ENCODE assay signal across 1 cellular context in genomic region chr5:91381774-91382492, GRCh38.
A peak's percentile ranks its signal among the peaks of the same experiment; 100 is the strongest.
TF ChIP-seq lines count a peak whose summit lies in the region.

No MANE protein-coding gene starts in this region.

TF ChIP-seq in K562, 482 proteins besides CTCF, POLR2A, EP300 and RAD21 (continued from another document and continues in another):
- peak; percentile 62 to 68 for TF ChIP-seq AFF1 (IDR thresholded peaks at IDR 0.05; ENCODE audit: low read depth in 1 of 2, partially characterized antibody in 2 of 2)
- no peak for TF ChIP-seq CBFB (CRISPR knock-in tag; IDR thresholded peaks at IDR 0.05)
- TF ChIP-seq POLR2AphosphoS5 (IDR thresholded peaks at IDR 0.05; ENCODE audit: control insufficient read depth, insufficient read depth, low read depth, low read length): peak; percentile 48
- TF ChIP-seq POU5F1 (IDR thresholded peaks at IDR 0.05; ENCODE audit: borderline replicate concordance, low read depth, low read length, partially characterized antibody): no peak
- 0 out of 2 replicates have a peak, but pooled peaks have one; percentile 13 for TF ChIP-seq NFIC (IDR thresholded peaks at IDR 0.05)
- TF ChIP-seq SOX6 (IDR thresholded peaks at IDR 0.05): peak; percentile 66
- TF ChIP-seq IRF9 (tag; IDR thresholded peaks at IDR 0.05): no peak
- TF ChIP-seq PTBP1 (IDR thresholded peaks at IDR 0.05; ENCODE audit: low read depth, low read length): no peak
- no peak for TF ChIP-seq FOXO4 (CRISPR knock-in tag; IDR thresholded peaks at IDR 0.05)
- TF ChIP-seq SMAD1 (IDR thresholded peaks at IDR 0.05; ENCODE audit: low read depth, low read length, partially characterized antibody): peak; percentile 56
- TF ChIP-seq MYC (IDR thresholded peaks at IDR 0.05; ENCODE audit: low read depth, low read length): peak; percentile 60
- TF ChIP-seq MYC (CRISPR knock-in tag; IDR thresholded peaks at IDR 0.05; ENCODE audit: borderline replicate concordance, low read depth): no peak
- TF ChIP-seq ZSCAN29 (IDR thresholded peaks at IDR 0.05): no peak
- TF ChIP-seq CTBP1 (IDR thresholded peaks at IDR 0.05; ENCODE audit: borderline replicate concordance): no peak
- TF ChIP-seq ZNF644 (tag; IDR thresholded peaks at IDR 0.05; ENCODE audit: low read depth): no peak
- peak; percentile 70 for TF ChIP-seq LEF1 (IDR thresholded peaks at IDR 0.05)
- peak; percentile 87 for TF ChIP-seq RAD51 (IDR thresholded peaks at IDR 0.05; ENCODE audit: borderline replicate concordance, low read depth)
- no peak for TF ChIP-seq EZH2 (IDR thresholded peaks at IDR 0.05; ENCODE audit: borderline replicate concordance, low read depth, low read length)
- TF ChIP-seq, protein P1, sequence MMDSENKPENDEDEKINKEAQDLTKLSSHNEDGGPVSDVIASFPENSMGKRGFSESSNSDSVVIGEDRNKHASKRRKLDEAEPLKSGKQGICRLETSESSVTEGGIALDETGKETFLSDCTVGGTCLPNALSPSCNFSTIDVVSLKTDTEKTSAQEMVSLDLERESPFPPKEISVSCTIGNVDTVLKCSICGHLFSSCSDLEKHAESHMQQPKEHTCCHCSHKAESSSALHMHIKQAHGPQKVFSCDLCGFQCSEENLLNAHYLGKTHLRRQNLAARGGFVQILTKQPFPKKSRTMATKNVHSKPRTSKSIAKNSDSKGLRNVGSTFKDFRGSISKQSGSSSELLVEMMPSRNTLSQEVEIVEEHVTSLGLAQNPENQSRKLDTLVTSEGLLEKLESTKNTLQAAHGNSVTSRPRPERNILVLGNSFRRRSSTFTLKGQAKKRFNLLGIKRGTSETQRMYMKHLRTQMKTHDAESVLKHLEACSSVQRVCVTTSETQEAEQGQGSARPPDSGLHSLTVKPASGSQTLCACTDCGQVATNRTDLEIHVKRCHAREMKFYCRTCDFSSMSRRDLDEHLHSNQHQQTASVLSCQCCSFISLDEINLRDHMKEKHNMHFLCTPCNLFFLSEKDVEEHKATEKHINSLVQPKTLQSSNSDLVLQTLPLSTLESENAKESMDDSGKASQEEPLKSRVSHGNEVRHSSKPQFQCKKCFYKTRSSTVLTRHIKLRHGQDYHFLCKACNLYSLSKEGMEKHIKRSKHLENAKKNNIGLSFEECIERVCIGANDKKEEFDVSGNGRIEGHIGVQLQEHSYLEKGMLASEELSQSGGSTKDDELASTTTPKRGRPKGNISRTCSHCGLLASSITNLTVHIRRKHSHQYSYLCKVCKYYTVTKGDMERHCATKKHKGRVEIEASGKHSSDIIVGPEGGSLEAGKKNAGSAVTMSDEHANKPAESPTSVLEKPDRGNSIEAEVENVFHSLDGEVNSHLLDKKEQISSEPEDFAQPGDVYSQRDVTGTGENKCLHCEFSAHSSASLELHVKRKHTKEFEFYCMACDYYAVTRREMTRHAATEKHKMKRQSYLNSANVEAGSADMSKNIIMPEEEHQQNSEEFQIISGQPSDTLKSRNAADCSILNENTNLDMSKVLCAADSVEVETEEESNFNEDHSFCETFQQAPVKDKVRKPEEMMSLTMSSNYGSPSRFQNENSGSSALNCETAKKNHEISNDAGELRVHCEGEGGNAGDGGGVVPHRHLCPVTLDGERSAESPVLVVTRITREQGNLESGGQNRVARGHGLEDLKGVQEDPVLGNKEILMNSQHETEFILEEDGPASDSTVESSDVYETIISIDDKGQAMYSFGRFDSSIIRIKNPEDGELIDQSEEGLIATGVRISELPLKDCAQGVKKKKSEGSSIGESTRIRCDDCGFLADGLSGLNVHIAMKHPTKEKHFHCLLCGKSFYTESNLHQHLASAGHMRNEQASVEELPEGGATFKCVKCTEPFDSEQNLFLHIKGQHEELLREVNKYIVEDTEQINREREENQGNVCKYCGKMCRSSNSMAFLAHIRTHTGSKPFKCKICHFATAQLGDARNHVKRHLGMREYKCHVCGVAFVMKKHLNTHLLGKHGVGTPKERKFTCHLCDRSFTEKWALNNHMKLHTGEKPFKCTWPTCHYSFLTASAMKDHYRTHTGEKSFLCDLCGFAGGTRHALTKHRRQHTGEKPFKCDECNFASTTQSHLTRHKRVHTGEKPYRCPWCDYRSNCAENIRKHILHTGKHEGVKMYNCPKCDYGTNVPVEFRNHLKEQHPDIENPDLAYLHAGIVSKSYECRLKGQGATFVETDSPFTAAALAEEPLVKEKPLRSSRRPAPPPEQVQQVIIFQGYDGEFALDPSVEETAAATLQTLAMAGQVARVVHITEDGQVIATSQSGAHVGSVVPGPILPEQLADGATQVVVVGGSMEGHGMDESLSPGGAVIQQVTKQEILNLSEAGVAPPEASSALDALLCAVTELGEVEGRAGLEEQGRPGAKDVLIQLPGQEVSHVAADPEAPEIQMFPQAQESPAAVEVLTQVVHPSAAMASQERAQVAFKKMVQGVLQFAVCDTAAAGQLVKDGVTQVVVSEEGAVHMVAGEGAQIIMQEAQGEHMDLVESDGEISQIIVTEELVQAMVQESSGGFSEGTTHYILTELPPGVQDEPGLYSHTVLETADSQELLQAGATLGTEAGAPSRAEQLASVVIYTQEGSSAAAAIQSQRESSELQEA (IDR thresholded peaks at IDR 0.05; ENCODE audit: low read depth): no peak
- TF ChIP-seq, protein P2, sequence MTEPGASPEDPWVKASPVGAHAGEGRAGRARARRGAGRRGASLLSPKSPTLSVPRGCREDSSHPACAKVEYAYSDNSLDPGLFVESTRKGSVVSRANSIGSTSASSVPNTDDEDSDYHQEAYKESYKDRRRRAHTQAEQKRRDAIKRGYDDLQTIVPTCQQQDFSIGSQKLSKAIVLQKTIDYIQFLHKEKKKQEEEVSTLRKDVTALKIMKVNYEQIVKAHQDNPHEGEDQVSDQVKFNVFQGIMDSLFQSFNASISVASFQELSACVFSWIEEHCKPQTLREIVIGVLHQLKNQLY (CRISPR knock-in tag; conservative IDR thresholded peaks at IDR 0.05): no peak
- TF ChIP-seq ELK1 (CRISPR knock-in tag; IDR thresholded peaks at IDR 0.05): no peak
- no peak for TF ChIP-seq SMAD4 (CRISPR knock-in tag; conservative IDR thresholded peaks at IDR 0.05)
- TF ChIP-seq GATAD2A (IDR thresholded peaks at IDR 0.05): no peak
- 0 out of 2 replicates have a peak, but pooled peaks have one; percentile 45 for TF ChIP-seq E4F1 (CRISPR knock-in tag; IDR thresholded peaks at IDR 0.05; ENCODE audit: borderline replicate concordance)
- no peak for TF ChIP-seq PRPF4 (IDR thresholded peaks at IDR 0.05; ENCODE audit: insufficient read depth, low read depth, low read length, poor library complexity, severe bottlenecking)
- TF ChIP-seq NCOA1 (IDR thresholded peaks at IDR 0.05; ENCODE audit: low read depth): no peak
- no peak for TF ChIP-seq RFX5 (IDR thresholded peaks at IDR 0.05; ENCODE audit: low read depth, low read length)
- TF ChIP-seq DDX20 (tag; IDR thresholded peaks at IDR 0.05; ENCODE audit: low read depth): no peak
- peak in 1 of 2 experiments; percentile 38; a peak in 1 of 4 replicates for TF ChIP-seq SIN3A (IDR thresholded peaks at IDR 0.05; ENCODE audit: borderline replicate concordance in 2 of 2, control insufficient read depth in 1 of 2, low read depth in 2 of 2, low read length in 2 of 2)
- TF ChIP-seq BCOR (IDR thresholded peaks at IDR 0.05): peak; percentile 33; the same call in 1 of the 2 replicates
- 0 out of 2 replicates have a peak, but pooled peaks have one; percentile 46 for TF ChIP-seq CREM (IDR thresholded peaks at IDR 0.05; ENCODE audit: low read depth)
- no peak for TF ChIP-seq ZFP30 (CRISPR knock-in tag; IDR thresholded peaks at IDR 0.05; ENCODE audit: borderline replicate concordance)
- TF ChIP-seq SIX5 (IDR thresholded peaks at IDR 0.05; ENCODE audit: borderline replicate concordance in 1 of 2, insufficient read depth in 1 of 2, low read depth in 1 of 2, low read length in 2 of 2): 0 out of 4 replicates have a peak, but pooled peaks of 1 of the 2 experiments have one; percentile 5
- no peak for TF ChIP-seq HSF4 (CRISPR knock-in tag; IDR thresholded peaks at IDR 0.05; ENCODE audit: borderline replicate concordance)
- TF ChIP-seq LARP7 (IDR thresholded peaks at IDR 0.05): no peak
- peak; percentile 23; the same call in 1 of the 2 replicates for TF ChIP-seq ZNF175 (CRISPR knock-in tag; IDR thresholded peaks at IDR 0.05; ENCODE audit: low read depth)
- no peak for TF ChIP-seq ESRRA (IDR thresholded peaks at IDR 0.05; ENCODE audit: borderline replicate concordance, low read depth)
- TF ChIP-seq TAF7 (tag; IDR thresholded peaks at IDR 0.05): peak; percentile 52
- no peak for TF ChIP-seq NR3C1 (CRISPR knock-in tag; IDR thresholded peaks at IDR 0.05)
- TF ChIP-seq, protein P3, sequence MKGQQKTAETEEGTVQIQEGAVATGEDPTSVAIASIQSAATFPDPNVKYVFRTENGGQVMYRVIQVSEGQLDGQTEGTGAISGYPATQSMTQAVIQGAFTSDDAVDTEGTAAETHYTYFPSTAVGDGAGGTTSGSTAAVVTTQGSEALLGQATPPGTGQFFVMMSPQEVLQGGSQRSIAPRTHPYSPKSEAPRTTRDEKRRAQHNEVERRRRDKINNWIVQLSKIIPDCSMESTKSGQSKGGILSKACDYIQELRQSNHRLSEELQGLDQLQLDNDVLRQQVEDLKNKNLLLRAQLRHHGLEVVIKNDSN (CRISPR knock-in tag; IDR thresholded peaks at IDR 0.05): peak; percentile 85
- no peak for TF ChIP-seq ZNF584 (CRISPR knock-in tag; IDR thresholded peaks at IDR 0.05; ENCODE audit: low read depth)
- TF ChIP-seq NEUROD1 (IDR thresholded peaks at IDR 0.05; ENCODE audit: borderline replicate concordance, low read depth, low read length, partially characterized antibody): peak; percentile 24
- no peak for TF ChIP-seq PHB2 (IDR thresholded peaks at IDR 0.05; ENCODE audit: low read depth)
- TF ChIP-seq NFRKB (IDR thresholded peaks at IDR 0.05; ENCODE audit: low read depth): peak; percentile 63; the same call in 1 of the 2 replicates
- peak; percentile 88 for TF ChIP-seq BRD9 (IDR thresholded peaks at IDR 0.05; ENCODE audit: low read depth, partially characterized antibody)
